In genomic region chr2:3523551-3524041, GRCh38 we compare ENCODE assay signal across 12 cellular contexts. TPM values are rescaled to one million over a fixed set of nuclear protein-coding genes. Genes with fewer than 3 reads are reported as not detected.
DNase-seq lines count a peak whose midpoint lies in the region; ATAC-seq and TF ChIP-seq lines count a peak whose summit lies in the region.
"Had no signal": no experiment of that assay in that cellular context is flagged by ENCODE, and none has a peak within 500 bp of the region (broad histone marks: within the 10 kb centered on the region; RNA-seq: fewer than 3 reads in every experiment).

No MANE protein-coding gene starts in this region.

- H3K79me2 ChIP-seq in smooth muscle cell (ENCODE audit: low read depth), result peaks cover under 1% of the 10 kb centered on the region

- no peak overlapping the region for H3K4me3 Mint-ChIP-seq in activated CD8-positive, alpha-beta memory T cell treated with anti-CD3 and anti-CD28 coated beads, Interleukin-2, amount 10 ng/mL, durations not matched to agents 7 days and 5 days
- H3K4me3 Mint-ChIP-seq: naive thymus-derived CD8-positive, alpha-beta T cell; T-helper 17 cell had no signal

- peak overlapping the region in 3 of 5 donors; percentile 0 to 81 (median 15) for H3K27ac ChIP-seq in adrenal gland
- H3K27ac ChIP-seq in right cardiac atrium (ENCODE audit: low read length), result peak overlapping the region; percentile 89
- H3K27ac ChIP-seq in smooth muscle cell (ENCODE audit: low read depth), result peak overlapping the region; percentile 32
- H3K27ac ChIP-seq in dorsolateral prefrontal cortex, result peak overlapping the region in 8 of 59 donors; percentile 10 to 76 (median 35)

- 27 to 36% (median 31%) methylated on average over 4 of the region's 4 CpGs for WGBS in adrenal gland, 4 donors
- 20% methylated on average over 4 of the region's 4 CpGs for WGBS in right cardiac atrium
- WGBS in smooth muscle cell (ENCODE audit: low lambda C conversion rate), result 25% methylated on average over 4 of the region's 4 CpGs

- no peaks in the 10 kb centered on the region for H3K27me3 ChIP-seq in adrenal gland
- H3K27me3 ChIP-seq in right cardiac atrium (ENCODE audit: control insufficient read depth, insufficient read depth), result no peaks in the 10 kb centered on the region
- no peaks in the 10 kb centered on the region for H3K27me3 ChIP-seq in smooth muscle cell (ENCODE audit: low read depth)
- no peaks in the 10 kb centered on the region for H3K27me3 ChIP-seq in dorsolateral prefrontal cortex

- DNase-seq in EL (peak; percentile 47), adrenal gland (peak in 1 of 7 donors; percentile 53), right cardiac atrium (no peak), smooth muscle cell (lab: John Stamatoyannopoulos, UW; ENCODE audit: unreplicated experiment) (no peak), dorsolateral prefrontal cortex (no peak), HEK293T (ENCODE audit: extremely low spot score) (no peak)
- DNase-seq in activated CD8-positive, alpha-beta memory T cell treated with anti-CD3 and anti-CD28 coated beads, Interleukin-2, amount 10 ng/mL, durations not matched to agents 7 days and 5 days, result no peak
- DNase-seq: naive thymus-derived CD8-positive, alpha-beta T cell; NCI-H526 treated with DMSO at 0.1 percent for 48 hours; stimulated activated CD4-positive, alpha-beta T cell treated with anti-CD3 and anti-CD28 coated beads, Interleukin-4, amount 100 ng/mL, for 1 hour; T-helper 17 cell had no signal

- H3K9me3 ChIP-seq in adrenal gland (replicated peaks in 1 of 3), result no peaks in the 10 kb centered on the region
- no peaks in the 10 kb centered on the region for H3K9me3 ChIP-seq in right cardiac atrium (ENCODE audit: control insufficient read depth, low read length)
- no peaks in the 10 kb centered on the region for H3K9me3 ChIP-seq in smooth muscle cell (replicated peaks; ENCODE audit: low read depth)

- peaks cover 9% of the 10 kb centered on the region for H3F3A ChIP-seq in smooth muscle cell (ENCODE audit: low read depth)

- intact Hi-C loops in adrenal gland (cut with DNase I) (no loop called here), right cardiac atrium (cut with DNase I) (no loop called here), dorsolateral prefrontal cortex (cut with DNase I) (no loop called here)

- ATAC-seq in right cardiac atrium (no peak), GM19324 (IDR thresholded peaks at IDR 0.05; ENCODE audit: low FRiP score, unreplicated experiment) (no peak)
- no peak for ATAC-seq in activated CD8-positive, alpha-beta memory T cell treated with anti-CD3 and anti-CD28 coated beads, Interleukin-2, amount 10 ng/mL, durations not matched to agents 7 days and 5 days
- ATAC-seq: naive thymus-derived CD8-positive, alpha-beta T cell; T-helper 17 cell had no signal

- no peak overlapping the region for H2AFZ ChIP-seq in smooth muscle cell (ENCODE audit: low read depth)

- no peak overlapping the region for H3K27ac Mint-ChIP-seq in activated CD8-positive, alpha-beta memory T cell treated with anti-CD3 and anti-CD28 coated beads, Interleukin-2, amount 10 ng/mL, durations not matched to agents 7 days and 5 days
- H3K27ac Mint-ChIP-seq: T-helper 17 cell had no signal

- CTCF ChIA-PET in activated CD8-positive, alpha-beta memory T cell treated with anti-CD3 and anti-CD28 coated beads, Interleukin-2, amount 10 ng/mL, durations not matched to agents 7 days and 5 days (lab: Charles Lee), result no interaction called here
- CTCF ChIA-PET in HEK293T (lab: Yijun Ruan, JAX), result interaction anchor here (0.6 kb wide), 1 partner anchor 298 kb away, joined by 4 read pairs; no protein-coding TSS in a partner anchor

- no peaks in the 10 kb centered on the region for H3K9me3 Mint-ChIP-seq in activated CD8-positive, alpha-beta memory T cell treated with anti-CD3 and anti-CD28 coated beads, Interleukin-2, amount 10 ng/mL, durations not matched to agents 7 days and 5 days (ENCODE audit: low read depth)

- peaks cover 4% of the 10 kb centered on the region for H3K27me3 Mint-ChIP-seq in activated CD8-positive, alpha-beta memory T cell treated with anti-CD3 and anti-CD28 coated beads, Interleukin-2, amount 10 ng/mL, durations not matched to agents 7 days and 5 days
- H3K27me3 Mint-ChIP-seq: T-helper 17 cell had no signal

- H4K20me1 ChIP-seq in smooth muscle cell (ENCODE audit: low read depth), result no peaks in the 10 kb centered on the region

- peaks cover 7 to 39% of the 10 kb centered on the region in 2 donors for H3K4me1 ChIP-seq in adrenal gland (replicated peaks in 1 of 2)
- H3K4me1 ChIP-seq in right cardiac atrium (ENCODE audit: control insufficient read depth, insufficient read depth, low read length), result peaks cover 9% of the 10 kb centered on the region
- H3K4me1 ChIP-seq in smooth muscle cell (ENCODE audit: low read depth), result peaks cover 4% of the 10 kb centered on the region

- H3K4me2 ChIP-seq in smooth muscle cell, result peak overlapping the region; percentile 59

- H3K4me1 Mint-ChIP-seq in activated CD8-positive, alpha-beta memory T cell treated with anti-CD3 and anti-CD28 coated beads, Interleukin-2, amount 10 ng/mL, durations not matched to agents 7 days and 5 days, result peaks cover 18% of the 10 kb centered on the region

- TF ChIP-seq CTCF in adrenal gland (IDR thresholded peaks at IDR 0.05), result no peak
- TF ChIP-seq CTCF in smooth muscle cell (IDR thresholded peaks at IDR 0.05; ENCODE audit: borderline replicate concordance, insufficient read depth, poor library complexity, severe bottlenecking), result no peak
- no peak for TF ChIP-seq CTCF in dorsolateral prefrontal cortex (IDR thresholded peaks at IDR 0.05 in 54 of 56, conservative IDR thresholded peaks at IDR 0.05 in 2 of 56; ENCODE audit: low read depth in 1 of 56, partially characterized antibody in 56 of 56)

- no peak overlapping the region for H3K4me3 ChIP-seq in adrenal gland
- no peak overlapping the region for H3K4me3 ChIP-seq in right cardiac atrium (ENCODE audit: low read length)
- H3K4me3 ChIP-seq in smooth muscle cell, result no peak overlapping the region
- no peak overlapping the region for H3K4me3 ChIP-seq in dorsolateral prefrontal cortex

- POLR2A ChIA-PET in HEK293T (lab: Yijun Ruan, JAX), result interaction anchor here (1.3 to 1.7 kb wide), 2 partner anchors 12 to 35 kb away, joined by 4 to 6 read pairs; partner anchors contain the start of gene RNASEH1

- no peak for TF ChIP-seq POLR2A in adrenal gland (IDR thresholded peaks at IDR 0.05)

- no peaks in the 10 kb centered on the region for H3K36me3 ChIP-seq in adrenal gland (replicated peaks in 1 of 2)
- no peaks in the 10 kb centered on the region for H3K36me3 ChIP-seq in smooth muscle cell (ENCODE audit: low read depth)

- no peak overlapping the region for H3K9ac ChIP-seq in smooth muscle cell (ENCODE audit: low read depth)

- peaks cover 2% of the 10 kb centered on the region for H3K36me3 Mint-ChIP-seq in activated CD8-positive, alpha-beta memory T cell treated with anti-CD3 and anti-CD28 coated beads, Interleukin-2, amount 10 ng/mL, durations not matched to agents 7 days and 5 days

TF ChIP-seq in HEK293T, 16 proteins besides CTCF, POLR2A, EP300 and RAD21:
- TF ChIP-seq ZNF384 (IDR thresholded peaks at IDR 0.05), result no peak
- TF ChIP-seq LEF1 (IDR thresholded peaks at IDR 0.05; ENCODE audit: borderline replicate concordance), result no peak
- TF ChIP-seq FOXM1 (IDR thresholded peaks at IDR 0.05; ENCODE audit: borderline replicate concordance), result no peak
- TF ChIP-seq CTBP1 (IDR thresholded peaks at IDR 0.05; ENCODE audit: borderline replicate concordance), result no peak
- TF ChIP-seq SP1 (IDR thresholded peaks at IDR 0.05), result no peak
- no peak for TF ChIP-seq TARDBP (IDR thresholded peaks at IDR 0.05)
- TF ChIP-seq ELF4 (IDR thresholded peaks at IDR 0.05), result no peak
- no peak for TF ChIP-seq NFRKB (IDR thresholded peaks at IDR 0.05)
- no peak for TF ChIP-seq BHLHE40 (IDR thresholded peaks at IDR 0.05; ENCODE audit: borderline replicate concordance)
- no peak for TF ChIP-seq FOXA1 (IDR thresholded peaks at IDR 0.05)

RNA-seq across cellular contexts. Expression of gene ADI1, which starts 4.3 kb away (rescaled TPM):
- 100 to 1,000 TPM in 4 of 8 donors, 10 to 100 TPM in 4; 79.6 to 147 (median 103) TPM for total RNA-seq in adrenal gland
- polyA plus RNA-seq in adrenal gland, result 100 to 1,000 TPM in 1 of 3 donors, 10 to 100 TPM in 2; 50.0 to 160 (median 64.3) TPM
- total RNA-seq in right cardiac atrium, result 100 to 1,000 TPM; 124 to 195 (median 159) TPM
- polyA plus RNA-seq in right cardiac atrium, result 132 TPM
- total RNA-seq in smooth muscle cell, result 19.0 and 27.3 TPM in 2 replicates
- 30.9 and 35.0 TPM in 2 replicates for polyA plus RNA-seq in smooth muscle cell
- 10 to 100 TPM; 15.0 to 16.6 TPM for total RNA-seq in activated CD8-positive, alpha-beta memory T cell treated with anti-CD3 and anti-CD28 coated beads, Interleukin-2, amount 10 ng/mL, durations not matched to agents 7 days and 5 days
- total RNA-seq in dorsolateral prefrontal cortex, result 10 to 100 TPM; 18.6 to 47.4 (median 29.0) TPM

RNA-seq across cellular contexts. Expression of gene RNASEH1, which starts 34.5 kb away (rescaled TPM):
- total RNA-seq in adrenal gland (10 to 100 TPM in 7 of 8 donors, 1 to 10 TPM in 1; 7.0 to 27.6 (median 17.5) TPM), right cardiac atrium (10 to 100 TPM; 19.6 to 21.2 (median 20.0) TPM), smooth muscle cell (18.3 and 22.0 TPM in 2 replicates), dorsolateral prefrontal cortex (10 to 100 TPM; 11.4 to 33.7 (median 23.1) TPM)
- polyA plus RNA-seq in adrenal gland (10 to 100 TPM in 1 of 3 donors, 1 to 10 TPM in 2; 4.5 to 25.6 (median 9.7) TPM), right cardiac atrium (17.3 TPM), smooth muscle cell (32.7 and 39.2 TPM in 2 replicates)
- 10 to 100 TPM; 26.3 to 32.9 TPM for total RNA-seq in activated CD8-positive, alpha-beta memory T cell treated with anti-CD3 and anti-CD28 coated beads, Interleukin-2, amount 10 ng/mL, durations not matched to agents 7 days and 5 days

RNA-seq across cellular contexts. Expression of gene RPS7, which starts 51.5 kb away (rescaled TPM):
- 1,000 to 10,000 TPM in 4 of 8 donors, 100 to 1,000 TPM in 4; 815 to 2,720 (median 1,203) TPM for total RNA-seq in adrenal gland
- 1,000 to 10,000 TPM; 1,199 to 2,655 (median 1,714) TPM for polyA plus RNA-seq in adrenal gland
- 100 to 1,000 TPM; 741 to 785 (median 759) TPM for total RNA-seq in right cardiac atrium
- 1,436 TPM for polyA plus RNA-seq in right cardiac atrium
- 2,961 and 3,073 TPM in 2 replicates for total RNA-seq in smooth muscle cell
- 458 and 471 TPM in 2 replicates for polyA plus RNA-seq in smooth muscle cell
- 1,000 to 10,000 TPM; 1,010 to 1,163 TPM for total RNA-seq in activated CD8-positive, alpha-beta memory T cell treated with anti-CD3 and anti-CD28 coated beads, Interleukin-2, amount 10 ng/mL, durations not matched to agents 7 days and 5 days
- total RNA-seq in dorsolateral prefrontal cortex, result 100 to 1,000 TPM; 295 to 533 (median 396) TPM
